Comparison of ENCODE assay signal across 8 cellular contexts in genomic region chr20:34874094-34874654, GRCh38. TPM values are rescaled to one million over a fixed set of nuclear protein-coding genes. Genes with fewer than 3 reads are reported as not detected.
DNase-seq lines count a peak whose midpoint lies in the region; ATAC-seq and TF ChIP-seq lines count a peak whose summit lies in the region.

No MANE protein-coding gene starts in this region.

- H3K9me3 Mint-ChIP-seq in activated T-helper 17 cell treated with anti-CD3 and anti-CD28 coated beads, Interleukin-2, amount 50 U/mL, for 72 hours = no peaks in the 10 kb centered on the region
- H3K9me3 Mint-ChIP-seq in nephron = no peaks in the 10 kb centered on the region

- no peaks in the 10 kb centered on the region for H3K27me3 Mint-ChIP-seq in activated T-helper 17 cell treated with anti-CD3 and anti-CD28 coated beads, Interleukin-2, amount 50 U/mL, for 72 hours
- H3K27me3 Mint-ChIP-seq in nephron (ENCODE audit: low read depth) = peaks cover 9% of the 10 kb centered on the region

- TF ChIP-seq CTCF in LNCAP (IDR thresholded peaks at IDR 0.05) (peak; percentile 89), fibroblast of the aortic adventitia (IDR thresholded peaks at IDR 0.05; ENCODE audit: insufficient read depth, low read length) (peak; percentile 97), nephron (IDR thresholded peaks at IDR 0.05; ENCODE audit: unreplicated experiment in 3 of 3) (peak; percentile 75 to 79 (median 76)), testis (IDR thresholded peaks at IDR 0.05) (peak; percentile 84 to 91 (median 89))

- H3K36me3 Mint-ChIP-seq in activated T-helper 17 cell treated with anti-CD3 and anti-CD28 coated beads, Interleukin-2, amount 50 U/mL, for 72 hours (ENCODE audit: low read depth) = no peaks in the 10 kb centered on the region
- H3K36me3 Mint-ChIP-seq in nephron (ENCODE audit: low read depth) = no peaks in the 10 kb centered on the region

- H3K27me3 ChIP-seq in testis = no peaks in the 10 kb centered on the region

- WGBS in testis, 2 donors = 33 to 38% methylated on average over 2 of the region's 2 CpGs

- no peaks in the 10 kb centered on the region for H3K9me3 ChIP-seq in testis

- H3K36me3 ChIP-seq in testis (ENCODE audit: low read depth, missing control alignments) = no peaks in the 10 kb centered on the region

- peak; percentile 94 for DNase-seq in DMS53 (lab: John Stamatoyannopoulos, UW)
- peak; percentile 47 for DNase-seq in OCI-M2 (lab: John Stamatoyannopoulos, UW; ENCODE audit: unreplicated experiment)
- DNase-seq in fibroblast of the aortic adventitia (ENCODE audit: low read depth) = peak; percentile 92
- DNase-seq in testis = peak; percentile 87

- no peak for TF ChIP-seq POLR2A in testis (IDR thresholded peaks at IDR 0.05)

- H3K4me1 Mint-ChIP-seq in activated T-helper 17 cell treated with anti-CD3 and anti-CD28 coated beads, Interleukin-2, amount 50 U/mL, for 72 hours = peaks cover 35% of the 10 kb centered on the region
- H3K4me1 Mint-ChIP-seq in nephron = peaks cover 51% of the 10 kb centered on the region

- H3K4me3 ChIP-seq in fibroblast of the aortic adventitia (ENCODE audit: low read depth, low read length) (no peak overlapping the region), testis (no peak overlapping the region)

- no peak overlapping the region for H3K27ac ChIP-seq in testis

- peaks cover 22% of the 10 kb centered on the region for H3K4me1 ChIP-seq in testis

- ATAC-seq in activated T-helper 17 cell treated with anti-CD3 and anti-CD28 coated beads, Interleukin-2, amount 50 U/mL, for 72 hours (replicated peaks) = peak; percentile 20
- no peak for ATAC-seq in GM21825 (IDR thresholded peaks at IDR 0.05; ENCODE audit: unreplicated experiment)

- peak overlapping the region; percentile 93 for H3K4me3 Mint-ChIP-seq in activated T-helper 17 cell treated with anti-CD3 and anti-CD28 coated beads, Interleukin-2, amount 50 U/mL, for 72 hours
- peak overlapping the region; percentile 94 to 97 (median 94) for H3K4me3 Mint-ChIP-seq in nephron

- intact Hi-C loops in testis (cut with DNase I; ENCODE audit: low total_unique reads) = loop anchor here (5.0 kb wide), 2 partner anchors 83 to 218 kb away; partner anchors contain the start of genes GSS, MYH7B and TRPC4AP

- peak overlapping the region; percentile 82 for H3K27ac Mint-ChIP-seq in activated T-helper 17 cell treated with anti-CD3 and anti-CD28 coated beads, Interleukin-2, amount 50 U/mL, for 72 hours
- peak overlapping the region; percentile 6 to 49 (median 14) for H3K27ac Mint-ChIP-seq in nephron

RNA-seq across cellular contexts. Expression of gene GGT7, which starts 1.5 kb away (rescaled TPM):
- 10 to 100 TPM in 1 of 2 donors, 1 to 10 TPM in 1; 7.3 to 21.1 TPM for total RNA-seq in activated T-helper 17 cell treated with anti-CD3 and anti-CD28 coated beads, Interleukin-2, amount 50 U/mL, for 72 hours
- total RNA-seq in fibroblast of the aortic adventitia (ENCODE audit: low replicate concordance) (5.2 and 6.5 TPM in 2 replicates), testis (10 to 100 TPM; 22.6 to 24.1 TPM)
- 13.4 TPM for polyA plus RNA-seq in testis (ENCODE audit: insufficient read depth, low read depth, low replicate concordance)

RNA-seq across cellular contexts. Expression of gene ACSS2, which starts 2.2 kb away (rescaled TPM):
- 10 to 100 TPM; 31.7 to 42.0 TPM for total RNA-seq in activated T-helper 17 cell treated with anti-CD3 and anti-CD28 coated beads, Interleukin-2, amount 50 U/mL, for 72 hours
- total RNA-seq in fibroblast of the aortic adventitia (ENCODE audit: low replicate concordance) (32.3 and 65.3 TPM in 2 replicates), testis (10 to 100 TPM; 58.2 to 63.7 TPM)
- polyA plus RNA-seq in testis (ENCODE audit: insufficient read depth, low read depth, low replicate concordance) = 39.7 TPM

RNA-seq across cellular contexts. Expression of gene NCOA6, which starts 48.7 kb away (rescaled TPM):
- total RNA-seq in activated T-helper 17 cell treated with anti-CD3 and anti-CD28 coated beads, Interleukin-2, amount 50 U/mL, for 72 hours = 10 to 100 TPM; 20.8 to 25.3 TPM
- total RNA-seq in fibroblast of the aortic adventitia (ENCODE audit: low replicate concordance) (11.3 and 14.3 TPM in 2 replicates), testis (10 to 100 TPM; 48.1 to 54.4 TPM)
- polyA plus RNA-seq in testis (ENCODE audit: insufficient read depth, low read depth, low replicate concordance) = 45.2 TPM
